ENCODE assay signal across 1 cellular context in the genomic region with DNA sequence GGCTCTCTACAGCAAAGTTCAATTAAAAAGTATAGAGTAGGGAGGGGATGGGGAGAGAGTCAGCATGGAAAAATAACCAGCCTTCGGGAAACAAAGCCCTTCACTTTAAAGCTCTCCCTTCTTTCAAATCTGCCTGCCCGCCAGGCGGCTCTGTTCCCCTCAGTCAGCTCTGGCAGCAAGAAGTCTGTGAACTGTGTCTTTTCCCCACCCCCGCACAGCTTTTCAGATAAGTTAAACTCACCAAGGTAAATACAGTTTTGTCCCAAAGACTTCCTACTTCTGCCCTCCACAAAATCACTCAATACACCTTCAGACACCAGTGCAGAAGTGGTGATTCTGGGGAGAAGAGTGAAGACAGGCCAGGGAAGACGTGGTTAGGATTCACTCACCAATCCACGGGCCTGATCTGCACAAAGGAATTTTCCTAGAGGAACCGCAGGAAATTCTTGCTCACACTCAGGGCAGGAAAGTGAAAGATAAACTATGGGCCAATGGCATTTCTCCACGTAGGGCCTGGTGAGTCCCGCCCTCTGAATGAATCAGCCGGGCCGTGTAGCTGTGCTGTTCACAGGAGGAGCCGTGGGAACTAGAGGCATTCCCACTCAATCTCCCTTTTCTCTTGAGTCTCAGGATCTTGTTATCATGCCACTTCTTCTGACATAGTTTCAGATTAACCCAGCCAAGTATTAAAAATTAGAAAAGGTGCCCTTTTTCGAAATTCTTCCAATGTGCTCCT.
TF ChIP-seq lines count a peak whose summit lies in the region.

A gene with protein sequence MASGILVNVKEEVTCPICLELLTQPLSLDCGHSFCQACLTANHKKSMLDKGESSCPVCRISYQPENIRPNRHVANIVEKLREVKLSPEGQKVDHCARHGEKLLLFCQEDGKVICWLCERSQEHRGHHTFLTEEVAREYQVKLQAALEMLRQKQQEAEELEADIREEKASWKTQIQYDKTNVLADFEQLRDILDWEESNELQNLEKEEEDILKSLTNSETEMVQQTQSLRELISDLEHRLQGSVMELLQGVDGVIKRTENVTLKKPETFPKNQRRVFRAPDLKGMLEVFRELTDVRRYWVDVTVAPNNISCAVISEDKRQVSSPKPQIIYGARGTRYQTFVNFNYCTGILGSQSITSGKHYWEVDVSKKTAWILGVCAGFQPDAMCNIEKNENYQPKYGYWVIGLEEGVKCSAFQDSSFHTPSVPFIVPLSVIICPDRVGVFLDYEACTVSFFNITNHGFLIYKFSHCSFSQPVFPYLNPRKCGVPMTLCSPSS (minus strand): TSS at position 448 of the 736 bp plus-strand sequence. CDS start 4,897 bp downstream, outside the sequence.

TF ChIP-seq in K562, 482 proteins besides CTCF, POLR2A, EP300 and RAD21 (continued from another document):
- TF ChIP-seq, protein P1, sequence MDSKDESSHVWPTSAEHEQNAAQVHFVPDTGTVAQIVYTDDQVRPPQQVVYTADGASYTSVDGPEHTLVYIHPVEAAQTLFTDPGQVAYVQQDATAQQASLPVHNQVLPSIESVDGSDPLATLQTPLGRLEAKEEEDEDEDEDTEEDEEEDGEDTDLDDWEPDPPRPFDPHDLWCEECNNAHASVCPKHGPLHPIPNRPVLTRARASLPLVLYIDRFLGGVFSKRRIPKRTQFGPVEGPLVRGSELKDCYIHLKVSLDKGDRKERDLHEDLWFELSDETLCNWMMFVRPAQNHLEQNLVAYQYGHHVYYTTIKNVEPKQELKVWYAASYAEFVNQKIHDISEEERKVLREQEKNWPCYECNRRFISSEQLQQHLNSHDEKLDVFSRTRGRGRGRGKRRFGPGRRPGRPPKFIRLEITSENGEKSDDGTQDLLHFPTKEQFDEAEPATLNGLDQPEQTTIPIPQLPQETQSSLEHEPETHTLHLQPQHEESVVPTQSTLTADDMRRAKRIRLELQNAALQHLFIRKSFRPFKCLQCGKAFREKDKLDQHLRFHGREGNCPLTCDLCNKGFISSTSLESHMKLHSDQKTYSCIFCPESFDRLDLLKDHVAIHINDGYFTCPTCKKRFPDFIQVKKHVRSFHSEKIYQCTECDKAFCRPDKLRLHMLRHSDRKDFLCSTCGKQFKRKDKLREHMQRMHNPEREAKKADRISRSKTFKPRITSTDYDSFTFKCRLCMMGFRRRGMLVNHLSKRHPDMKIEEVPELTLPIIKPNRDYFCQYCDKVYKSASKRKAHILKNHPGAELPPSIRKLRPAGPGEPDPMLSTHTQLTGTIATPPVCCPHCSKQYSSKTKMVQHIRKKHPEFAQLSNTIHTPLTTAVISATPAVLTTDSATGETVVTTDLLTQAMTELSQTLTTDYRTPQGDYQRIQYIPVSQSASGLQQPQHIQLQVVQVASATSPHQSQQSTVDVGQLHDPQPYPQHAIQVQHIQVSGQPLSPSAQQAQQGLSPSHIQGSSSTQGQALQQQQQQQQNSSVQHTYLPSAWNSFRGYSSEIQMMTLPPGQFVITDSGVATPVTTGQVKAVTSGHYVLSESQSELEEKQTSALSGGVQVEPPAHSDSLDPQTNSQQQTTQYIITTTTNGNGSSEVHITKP (IDR thresholded peaks at IDR 0.05; ENCODE audit: partially characterized antibody) = peak; percentile 36
- TF ChIP-seq CBFA2T2 (conservative IDR thresholded peaks at IDR 0.05) (no peak), ZNF12 (CRISPR knock-in tag; IDR thresholded peaks at IDR 0.05) (no peak), KLF6 (CRISPR knock-in tag; IDR thresholded peaks at IDR 0.05; ENCODE audit: borderline replicate concordance) (0 out of 2 replicates have a peak, but pooled peaks have one; percentile 33), SUPT5H (IDR thresholded peaks at IDR 0.05) (peak; percentile 65), HNRNPUL1 (IDR thresholded peaks at IDR 0.05; ENCODE audit: low read length) (no peak), NCOA6 (IDR thresholded peaks at IDR 0.05) (no peak), RCOR1 (IDR thresholded peaks at IDR 0.05; ENCODE audit: borderline replicate concordance in 1 of 2, low read depth in 2 of 2, low read length in 2 of 2) (peak in 1 of 2 experiments; percentile 42; a peak in 1 of 4 replicates), DPF2 (IDR thresholded peaks at IDR 0.05) (peak; percentile 92)
- TF ChIP-seq, protein P2, sequence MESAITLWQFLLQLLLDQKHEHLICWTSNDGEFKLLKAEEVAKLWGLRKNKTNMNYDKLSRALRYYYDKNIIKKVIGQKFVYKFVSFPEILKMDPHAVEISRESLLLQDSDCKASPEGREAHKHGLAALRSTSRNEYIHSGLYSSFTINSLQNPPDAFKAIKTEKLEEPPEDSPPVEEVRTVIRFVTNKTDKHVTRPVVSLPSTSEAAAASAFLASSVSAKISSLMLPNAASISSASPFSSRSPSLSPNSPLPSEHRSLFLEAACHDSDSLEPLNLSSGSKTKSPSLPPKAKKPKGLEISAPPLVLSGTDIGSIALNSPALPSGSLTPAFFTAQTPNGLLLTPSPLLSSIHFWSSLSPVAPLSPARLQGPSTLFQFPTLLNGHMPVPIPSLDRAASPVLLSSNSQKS (CRISPR knock-in tag; IDR thresholded peaks at IDR 0.05) = no peak
